7 cellular contexts compared by ENCODE assay signal in the genomic region with DNA sequence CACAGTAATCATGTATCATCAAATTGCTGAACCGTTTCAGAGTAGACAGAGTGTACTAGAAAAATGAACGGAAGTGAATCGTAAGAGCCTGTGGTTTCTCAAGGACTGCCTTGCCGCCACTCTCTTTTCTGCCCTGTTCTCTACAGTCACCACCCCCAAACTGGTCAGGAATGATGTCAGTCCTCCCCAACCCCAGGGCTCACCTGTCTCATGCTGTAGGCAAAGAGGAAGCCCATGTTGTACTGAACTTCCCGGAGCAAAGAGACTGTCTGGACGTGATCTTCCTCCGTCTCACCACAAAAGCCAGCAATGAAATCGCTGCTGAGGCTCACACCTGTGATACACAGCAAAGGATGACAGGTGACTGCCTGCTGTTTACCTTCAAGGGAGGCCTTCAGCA. TPM values are rescaled to one million over a fixed set of nuclear protein-coding genes. Genes with fewer than 3 reads are reported as not detected.
DNase-seq lines count a peak whose midpoint lies in the region; ATAC-seq and TF ChIP-seq lines count a peak whose summit lies in the region.

No MANE protein-coding gene starts in this region.

- peak; percentile 70 for ATAC-seq in activated CD8-positive, alpha-beta T cell treated with anti-CD3 and anti-CD28 coated beads for 36 hours
- no peak for ATAC-seq in GM19035 (IDR thresholded peaks at IDR 0.05; ENCODE audit: unreplicated experiment)

- CTCF ChIA-PET in activated CD8-positive, alpha-beta T cell treated with anti-CD3 and anti-CD28 coated beads for 36 hours (lab: Charles Lee): no interaction called here

- intact Hi-C loops in activated CD8-positive, alpha-beta T cell treated with anti-CD3 and anti-CD28 coated beads for 36 hours (cut with micrococcal nuclease): no loop called here

- H3K4me3 Mint-ChIP-seq in activated CD8-positive, alpha-beta T cell treated with anti-CD3 and anti-CD28 coated beads for 36 hours: no peak overlapping the region

- peaks cover 15% of the 10 kb centered on the region for H3K4me1 Mint-ChIP-seq in activated CD8-positive, alpha-beta T cell treated with anti-CD3 and anti-CD28 coated beads for 36 hours (ENCODE audit: low read depth)

- POLR2A ChIA-PET in activated CD8-positive, alpha-beta T cell treated with anti-CD3 and anti-CD28 coated beads for 36 hours (lab: Charles Lee): no interaction called here

- no peak for TF ChIP-seq CTCF in activated CD8-positive, alpha-beta T cell treated with anti-CD3 and anti-CD28 coated beads for 36 hours (IDR thresholded peaks at IDR 0.05)
- TF ChIP-seq CTCF in GM10266 (IDR thresholded peaks at IDR 0.05; ENCODE audit: control insufficient read depth, insufficient read depth, low read depth, missing control alignments): no peak

- peak overlapping the region; percentile 71 for H3K27ac Mint-ChIP-seq in activated CD8-positive, alpha-beta T cell treated with anti-CD3 and anti-CD28 coated beads for 36 hours

- no peaks in the 10 kb centered on the region for H3K9me3 Mint-ChIP-seq in activated CD8-positive, alpha-beta T cell treated with anti-CD3 and anti-CD28 coated beads for 36 hours

- DNase-seq in NCI-H187 treated with DMSO at 0.1 percent for 48 hours (lab: John Stamatoyannopoulos, UW): peak; percentile 22
- peak; percentile 42 for DNase-seq in activated CD8-positive, alpha-beta T cell treated with anti-CD3 and anti-CD28 coated beads for 36 hours
- peak; percentile 64 for DNase-seq in kidney glomerular epithelial cell (lab: John Stamatoyannopoulos, UW)
- DNase-seq in stimulated activated naive CD4-positive, alpha-beta T cell treated with Interleukin-2 at 50 U/mL for 16 hours (lab: John Stamatoyannopoulos, UW): peak; percentile 43
- DNase-seq in GM10266 (ENCODE audit: extremely low spot score): no peak
- DNase-seq in GM19240 (ENCODE audit: insufficient read length, low spot score): no peak

- peaks cover 35% of the 10 kb centered on the region for H3K36me3 Mint-ChIP-seq in activated CD8-positive, alpha-beta T cell treated with anti-CD3 and anti-CD28 coated beads for 36 hours (ENCODE audit: low read depth)

- no peaks in the 10 kb centered on the region for H3K27me3 Mint-ChIP-seq in activated CD8-positive, alpha-beta T cell treated with anti-CD3 and anti-CD28 coated beads for 36 hours

RNA-seq across cellular contexts. Expression of a gene that starts 31.0 kb away (rescaled TPM):
- 10 to 100 TPM; 35.4 to 38.2 TPM for total RNA-seq in activated CD8-positive, alpha-beta T cell treated with anti-CD3 and anti-CD28 coated beads for 36 hours

Comparison
In these comparisons a context has a peak if more than half of its experiments do, and no peak if none do; other contexts are left out.
1. DNase-seq: peak in NCI-H187 treated with DMSO at 0.1 percent for 48 hours (single experiment), activated CD8-positive, alpha-beta T cell treated with anti-CD3 and anti-CD28 coated beads for 36 hours (single experiment), kidney glomerular epithelial cell (single experiment) and stimulated activated naive CD4-positive, alpha-beta T cell treated with Interleukin-2 at 50 U/mL for 16 hours (single experiment); none in GM10266 (single experiment) and GM19240 (single experiment).